In genomic region chr1:206335868-206336620, GRCh38 we compare ENCODE assay signal across 7 cellular contexts.
DNase-seq lines count a peak whose midpoint lies in the region; ATAC-seq and TF ChIP-seq lines count a peak whose summit lies in the region.
"Not testable (repeated sequence)": the region's sequence is repeated elsewhere in the genome, so short reads cannot be mapped to it uniquely, and the experiment has no call there.

No MANE protein-coding gene starts in this region.

- TF ChIP-seq CTCF in GM23338 (conservative IDR thresholded peaks at IDR 0.05; ENCODE audit: low read depth in 2 of 2); WTC11 (IDR thresholded peaks at IDR 0.05); fibroblast of the aortic adventitia (IDR thresholded peaks at IDR 0.05; ENCODE audit: insufficient read depth, low read length); left lung (IDR thresholded peaks at IDR 0.05): not testable (repeated sequence)

- H3F3A ChIP-seq in GM23338 (replicated peaks; ENCODE audit: low read depth) = not testable (repeated sequence)

- H3K9me3 Mint-ChIP-seq in GM23338, WTC11: not testable (repeated sequence)

- POLR2A ChIA-PET in WTC11 (lab: Charles Lee) = not testable (repeated sequence)

- H3K27me3 ChIP-seq in GM23338 (ENCODE audit: insufficient read depth); left lung: not testable (repeated sequence)

- H3K9me2 ChIP-seq in GM23338 (ENCODE audit: insufficient read depth) = not testable (repeated sequence)

- not testable (repeated sequence) for H2AFZ ChIP-seq in GM23338

- not testable (repeated sequence) for H3K4me3 Mint-ChIP-seq in GM23338, WTC11

- H3K36me3 ChIP-seq in GM23338 (ENCODE audit: insufficient read depth); left lung: not testable (repeated sequence)

- not testable (repeated sequence) for H3K36me3 Mint-ChIP-seq in GM23338 (ENCODE audit: low read depth); WTC11

- not testable (repeated sequence) for H3K27ac Mint-ChIP-seq in GM23338, WTC11

- H3K4me2 ChIP-seq in GM23338 = not testable (repeated sequence)

- not testable (repeated sequence) for DNase-seq in GM23338 (ENCODE audit: low spot score); WTC11 (ENCODE audit: low spot score); Right ventricle myocardium superior; left cardiac atrium; left lung; sciatic nerve (ENCODE audit: low spot score)
- DNase-seq in fibroblast of the aortic adventitia (ENCODE audit: low read depth) = peak; percentile 4

- H3K27ac ChIP-seq in GM23338 (ENCODE audit: low read depth); left lung: not testable (repeated sequence)

- not testable (repeated sequence) for H4K20me1 ChIP-seq in GM23338 (replicated peaks; ENCODE audit: insufficient read depth)

- H3K9me3 ChIP-seq in left lung = not testable (repeated sequence)

- H3K4me1 Mint-ChIP-seq in GM23338, WTC11: not testable (repeated sequence)

- intact Hi-C loops in Right ventricle myocardium superior (cut with DNase I); left cardiac atrium (cut with DNase I); left lung (cut with DNase I); sciatic nerve (cut with DNase I): not testable (repeated sequence)

- H3K4me1 ChIP-seq in GM23338 (ENCODE audit: insufficient read depth); left lung: not testable (repeated sequence)

- H3K79me2 ChIP-seq in GM23338 (replicated peaks; ENCODE audit: insufficient read depth) = not testable (repeated sequence)

- ATAC-seq in GM23338 = peak; percentile 50
- ATAC-seq in WTC11 = peak; percentile 51
- peak; percentile 75 for ATAC-seq in Right ventricle myocardium superior (ENCODE audit: poor library complexity)
- peak; percentile 83 to 91 for ATAC-seq in left cardiac atrium
- ATAC-seq in left lung = peak; percentile 43
- peak; percentile 41 for ATAC-seq in sciatic nerve

- not testable (repeated sequence) for H3K4me3 ChIP-seq in GM23338; fibroblast of the aortic adventitia (ENCODE audit: low read depth, low read length); left lung

- H3K27me3 Mint-ChIP-seq in GM23338 (ENCODE audit: insufficient read depth, low read depth, poor library complexity); WTC11 (ENCODE audit: low read depth): not testable (repeated sequence)

- CTCF ChIA-PET in WTC11 (lab: Charles Lee) = not testable (repeated sequence)
